ENCODE assay signal across 9 cellular contexts in genomic region chr3:189459231-189459630, GRCh38.
"Had no signal": no experiment of that assay in that cellular context is flagged by ENCODE, and none has a peak within 500 bp of the region (broad histone marks: within the 10 kb centered on the region; RNA-seq: fewer than 3 reads in every experiment).

No MANE protein-coding gene starts in this region.

- DNase-seq: H7, HFFc6, IMR-90 had no signal

- H3K4me3 ChIP-seq: GM23338, HAP-1, K562 had no signal

- H2AFZ ChIP-seq: GM23338 had no signal

- H3K4me2 ChIP-seq: GM23338 had no signal

- H3K27ac Mint-ChIP-seq: GM23338, HFFc6 had no signal

- H3K9me3 ChIP-seq: HAP-1 had no signal

- FAIRE-seq: H1, HTR-8/SVneo, K562 had no signal

- H3K4me3 Mint-ChIP-seq: GM23338, HFFc6 had no signal

- H3K36me3 ChIP-seq: HAP-1 had no signal

- ATAC-seq: GM23338, HCT116, K562 had no signal

- H3K4me1 ChIP-seq: HAP-1 had no signal
